ENCODE assay signal across 22 cellular contexts in genomic region chr6:46299253-46299652, GRCh38.
"Had no signal": no experiment of that assay in that cellular context is flagged by ENCODE, and none has a peak within 500 bp of the region (broad histone marks: within the 10 kb centered on the region; RNA-seq: fewer than 3 reads in every experiment).

No MANE protein-coding gene starts in this region.

- DNase-seq: islet precursor cell; left ventricle myocardium inferior; mesendoderm; naive B cell; natural killer cell; nephron progenitor cell; occipital lobe; right lobe of liver; stimulated activated CD4-positive, alpha-beta T cell treated with anti-CD3 and anti-CD28 coated beads, Interleukin-1b, Interleukin-23, amount 100 ng/mL, for 48 hours; stimulated activated CD4-positive, alpha-beta T cell treated with anti-CD3 and anti-CD28 coated beads, Interleukin-2, amount 100 ng/mL, for 48 hours; stimulated activated CD4-positive, alpha-beta T cell treated with anti-CD3 and anti-CD28 coated beads, Interleukin-4, amount 100 ng/mL, for 4 hours; stimulated activated CD8-positive, alpha-beta memory T cell treated with anti-CD3 and anti-CD28 coated beads, Interleukin-4, amount 100 ng/mL, for 48 hours; stimulated activated naive B cell treated with anti-CD40 and anti-IgM and Interleukin-4, amounts not matched to agents 10 μg/mL and 1 μg/mL and 100 μg/mL, for 72 hours; stimulated activated naive CD8-positive, alpha-beta T cell treated with anti-CD3 and anti-CD28 coated beads, Interleukin-15, Interleukin-2, amounts not matched to agents 100 U/mL and 50 U/mL, for 24 hours; stomach; testis; thyroid gland; transverse colon; upper lobe of left lung had no signal

- H3K36me3 Mint-ChIP-seq: mesothelial cell of epicardium; natural killer cell; neural progenitor cell; stimulated activated naive B cell treated with anti-CD40 and anti-IgM and Interleukin-4, amounts not matched to agents 10 μg/mL and 1 μg/mL and 100 μg/mL, for 72 hours had no signal

- H3K27me3 Mint-ChIP-seq: progenitor cell of endocrine pancreas had no signal

- H3K4me1 Mint-ChIP-seq: naive B cell; natural killer cell; nephron progenitor cell; stimulated activated naive B cell treated with anti-CD40 and anti-IgM and Interleukin-4, amounts not matched to agents 10 μg/mL and 1 μg/mL and 100 μg/mL, for 72 hours had no signal

- ATAC-seq: natural killer cell; right lobe of liver; stimulated activated naive B cell treated with anti-CD40 and anti-IgM and Interleukin-4, amounts not matched to agents 10 μg/mL and 1 μg/mL and 100 μg/mL, for 72 hours; stimulated activated naive CD8-positive, alpha-beta T cell treated with anti-CD3 and anti-CD28 coated beads, Interleukin-15, Interleukin-2, amounts not matched to agents 100 U/mL and 50 U/mL, for 24 hours had no signal

- H3K9me3 Mint-ChIP-seq: nephron progenitor cell, neural progenitor cell had no signal

- H3K27ac Mint-ChIP-seq: mesothelial cell of epicardium; naive B cell; natural killer cell; nephron progenitor cell; neural progenitor cell; progenitor cell of endocrine pancreas; stimulated activated naive B cell treated with anti-CD40 and anti-IgM and Interleukin-4, amounts not matched to agents 10 μg/mL and 1 μg/mL and 100 μg/mL, for 72 hours had no signal

- H3K4me3 Mint-ChIP-seq: mesothelial cell of epicardium; naive B cell; natural killer cell; nephron progenitor cell; neural progenitor cell; stimulated activated naive B cell treated with anti-CD40 and anti-IgM and Interleukin-4, amounts not matched to agents 10 μg/mL and 1 μg/mL and 100 μg/mL, for 72 hours had no signal
